ENCODE assay signal across 1 cellular context in the genomic region with DNA sequence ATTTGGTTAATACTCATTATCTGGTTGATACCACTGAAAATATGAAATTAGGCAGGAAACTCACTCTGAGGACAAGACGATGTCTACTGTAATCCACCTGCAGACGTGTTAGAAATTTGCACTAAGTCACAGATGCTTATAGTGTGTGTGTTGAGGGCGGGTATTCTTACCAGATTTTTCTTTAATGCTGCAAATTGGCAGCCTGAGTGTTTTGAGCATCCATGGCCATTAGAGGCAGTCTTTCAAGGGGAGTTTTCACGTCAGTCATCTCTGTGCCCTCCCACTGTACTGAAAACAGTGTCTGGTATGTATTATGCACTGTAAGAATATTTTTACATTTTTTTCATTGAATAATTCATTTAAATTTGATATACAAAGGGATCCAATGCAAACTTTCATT.
TF ChIP-seq lines count a peak whose summit lies in the region.

No MANE protein-coding gene starts in this region.

TF ChIP-seq in HCT116, 20 proteins besides CTCF, POLR2A, EP300 and RAD21 (continued from another document):
- TF ChIP-seq, protein P1, sequence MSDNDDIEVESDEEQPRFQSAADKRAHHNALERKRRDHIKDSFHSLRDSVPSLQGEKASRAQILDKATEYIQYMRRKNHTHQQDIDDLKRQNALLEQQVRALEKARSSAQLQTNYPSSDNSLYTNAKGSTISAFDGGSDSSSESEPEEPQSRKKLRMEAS (IDR thresholded peaks at IDR 0.05), result no peak
- TF ChIP-seq, protein P2, sequence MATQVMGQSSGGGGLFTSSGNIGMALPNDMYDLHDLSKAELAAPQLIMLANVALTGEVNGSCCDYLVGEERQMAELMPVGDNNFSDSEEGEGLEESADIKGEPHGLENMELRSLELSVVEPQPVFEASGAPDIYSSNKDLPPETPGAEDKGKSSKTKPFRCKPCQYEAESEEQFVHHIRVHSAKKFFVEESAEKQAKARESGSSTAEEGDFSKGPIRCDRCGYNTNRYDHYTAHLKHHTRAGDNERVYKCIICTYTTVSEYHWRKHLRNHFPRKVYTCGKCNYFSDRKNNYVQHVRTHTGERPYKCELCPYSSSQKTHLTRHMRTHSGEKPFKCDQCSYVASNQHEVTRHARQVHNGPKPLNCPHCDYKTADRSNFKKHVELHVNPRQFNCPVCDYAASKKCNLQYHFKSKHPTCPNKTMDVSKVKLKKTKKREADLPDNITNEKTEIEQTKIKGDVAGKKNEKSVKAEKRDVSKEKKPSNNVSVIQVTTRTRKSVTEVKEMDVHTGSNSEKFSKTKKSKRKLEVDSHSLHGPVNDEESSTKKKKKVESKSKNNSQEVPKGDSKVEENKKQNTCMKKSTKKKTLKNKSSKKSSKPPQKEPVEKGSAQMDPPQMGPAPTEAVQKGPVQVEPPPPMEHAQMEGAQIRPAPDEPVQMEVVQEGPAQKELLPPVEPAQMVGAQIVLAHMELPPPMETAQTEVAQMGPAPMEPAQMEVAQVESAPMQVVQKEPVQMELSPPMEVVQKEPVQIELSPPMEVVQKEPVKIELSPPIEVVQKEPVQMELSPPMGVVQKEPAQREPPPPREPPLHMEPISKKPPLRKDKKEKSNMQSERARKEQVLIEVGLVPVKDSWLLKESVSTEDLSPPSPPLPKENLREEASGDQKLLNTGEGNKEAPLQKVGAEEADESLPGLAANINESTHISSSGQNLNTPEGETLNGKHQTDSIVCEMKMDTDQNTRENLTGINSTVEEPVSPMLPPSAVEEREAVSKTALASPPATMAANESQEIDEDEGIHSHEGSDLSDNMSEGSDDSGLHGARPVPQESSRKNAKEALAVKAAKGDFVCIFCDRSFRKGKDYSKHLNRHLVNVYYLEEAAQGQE (IDR thresholded peaks at IDR 0.05; ENCODE audit: low read depth), result no peak
- TF ChIP-seq, protein P3, sequence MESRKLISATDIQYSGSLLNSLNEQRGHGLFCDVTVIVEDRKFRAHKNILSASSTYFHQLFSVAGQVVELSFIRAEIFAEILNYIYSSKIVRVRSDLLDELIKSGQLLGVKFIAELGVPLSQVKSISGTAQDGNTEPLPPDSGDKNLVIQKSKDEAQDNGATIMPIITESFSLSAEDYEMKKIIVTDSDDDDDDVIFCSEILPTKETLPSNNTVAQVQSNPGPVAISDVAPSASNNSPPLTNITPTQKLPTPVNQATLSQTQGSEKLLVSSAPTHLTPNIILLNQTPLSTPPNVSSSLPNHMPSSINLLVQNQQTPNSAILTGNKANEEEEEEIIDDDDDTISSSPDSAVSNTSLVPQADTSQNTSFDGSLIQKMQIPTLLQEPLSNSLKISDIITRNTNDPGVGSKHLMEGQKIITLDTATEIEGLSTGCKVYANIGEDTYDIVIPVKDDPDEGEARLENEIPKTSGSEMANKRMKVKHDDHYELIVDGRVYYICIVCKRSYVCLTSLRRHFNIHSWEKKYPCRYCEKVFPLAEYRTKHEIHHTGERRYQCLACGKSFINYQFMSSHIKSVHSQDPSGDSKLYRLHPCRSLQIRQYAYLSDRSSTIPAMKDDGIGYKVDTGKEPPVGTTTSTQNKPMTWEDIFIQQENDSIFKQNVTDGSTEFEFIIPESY (IDR thresholded peaks at IDR 0.05; ENCODE audit: extremely low read depth, insufficient replicate concordance, low read length), result no peak
- TF ChIP-seq ZNF274 (IDR thresholded peaks at IDR 0.05; ENCODE audit: low read depth, low read length), result no peak
- no peak for TF ChIP-seq ELF1 (IDR thresholded peaks at IDR 0.05; ENCODE audit: borderline replicate concordance, low read depth)
- no peak for TF ChIP-seq CBX3 (IDR thresholded peaks at IDR 0.05; ENCODE audit: low read depth)
- TF ChIP-seq TCF7L2 (IDR thresholded peaks at IDR 0.05; ENCODE audit: borderline replicate concordance, extremely low read depth, insufficient read depth, insufficient read length), result no peak
- no peak for TF ChIP-seq SRF (IDR thresholded peaks at IDR 0.05; ENCODE audit: low read depth)
- no peak for TF ChIP-seq FOSL1 (IDR thresholded peaks at IDR 0.05; ENCODE audit: low read depth)
- TF ChIP-seq JUND (IDR thresholded peaks at IDR 0.05), result no peak
